In the genomic region with DNA sequence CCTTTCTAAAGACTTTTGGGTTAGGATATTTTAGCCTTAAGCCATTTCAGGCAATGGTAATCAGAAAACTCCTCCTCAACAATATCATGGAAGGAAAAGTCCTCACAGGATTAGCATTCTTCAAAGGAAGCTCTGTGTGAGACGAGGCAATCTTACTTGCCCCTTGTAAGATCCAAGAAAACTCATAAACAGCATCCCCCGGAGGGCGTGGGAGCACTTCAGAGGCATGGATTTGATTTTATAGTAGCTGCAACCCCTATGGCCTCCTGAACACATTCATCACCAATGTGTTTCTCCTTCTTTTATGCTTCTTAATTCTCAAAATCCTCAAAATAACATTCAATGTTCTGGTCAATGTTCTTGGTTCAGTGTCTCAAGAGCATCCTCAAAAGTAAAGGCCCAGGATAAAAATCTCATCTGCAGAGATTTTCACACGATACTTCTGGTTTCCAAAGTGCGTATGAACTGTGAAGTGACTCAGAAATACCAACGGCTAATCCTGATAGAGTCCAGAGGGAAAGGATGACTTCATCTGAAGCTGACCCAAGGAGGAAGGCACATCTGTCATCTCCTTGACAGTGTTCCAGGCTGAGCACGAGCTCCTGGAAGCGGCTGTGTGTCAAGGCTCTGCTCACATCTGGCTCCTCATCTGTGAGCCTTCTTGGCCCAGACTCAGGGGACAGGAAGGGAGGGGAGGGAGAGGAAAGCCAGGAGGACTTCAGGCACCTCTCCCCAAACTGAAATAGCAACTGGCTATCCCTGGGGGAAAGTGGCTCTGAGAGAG, we compare ENCODE assay signal across 9 cellular contexts. TPM values are rescaled to one million over a fixed set of nuclear protein-coding genes. Genes with fewer than 3 reads are reported as not detected.
DNase-seq lines count a peak whose midpoint lies in the region; ATAC-seq, FAIRE-seq and TF ChIP-seq lines count a peak whose summit lies in the region.
"Had no signal": no experiment of that assay in that cellular context is flagged by ENCODE, and none has a peak within 500 bp of the region (broad histone marks: within the 10 kb centered on the region; RNA-seq: fewer than 3 reads in every experiment).

No MANE protein-coding gene starts in this region.

- POLR2A ChIA-PET in CD4-positive, alpha-beta T cell (lab: Charles Lee): interaction anchor here (1.4 kb wide), 1 partner anchor 84 kb away, joined by 3 read pairs; no protein-coding TSS in a partner anchor

- TF ChIP-seq CTCF in fibroblast of mammary gland (conservative IDR thresholded peaks at IDR 0.05; ENCODE audit: control insufficient read depth, insufficient read depth, low read depth, low read length): no peak
- no peak for TF ChIP-seq CTCF in osteoblast (IDR thresholded peaks at IDR 0.05; ENCODE audit: extremely low read depth, low read depth, low read length)
- TF ChIP-seq CTCF in CD4-positive, alpha-beta T cell (IDR thresholded peaks at IDR 0.05): no peak

- no peaks in the 10 kb centered on the region for H4K20me1 ChIP-seq in osteoblast (ENCODE audit: insufficient read depth, low read length)

- DNase-seq in AG08396 (ENCODE audit: low spot score) (peak; percentile 88), RCC 7860 (ENCODE audit: low spot score) (peak; percentile 89), fibroblast of mammary gland (ENCODE audit: low read depth) (peak; percentile 100), osteoblast (ENCODE audit: insufficient read length, low spot score, missing footprints) (peak; percentile 96), NCI-H146 treated with DMSO at 0.1 percent for 48 hours (lab: John Stamatoyannopoulos, UW; ENCODE audit: unreplicated experiment) (no peak)
- DNase-seq in CD4-positive, alpha-beta T cell: no peak

- no peaks in the 10 kb centered on the region for H3K27me3 ChIP-seq in osteoblast (ENCODE audit: insufficient read depth, low read length)
- no peaks in the 10 kb centered on the region for H3K27me3 ChIP-seq in CD4-positive, alpha-beta T cell (ENCODE audit: control insufficient read depth, insufficient read depth, low read length)

- ATAC-seq in CD4-positive, alpha-beta T cell (ENCODE audit: poor library complexity): no peak
- no peak for ATAC-seq in GM21825 (IDR thresholded peaks at IDR 0.05; ENCODE audit: unreplicated experiment)
- no peak for ATAC-seq in HG03457 (IDR thresholded peaks at IDR 0.05; ENCODE audit: unreplicated experiment)

- H3K79me2 ChIP-seq in osteoblast (ENCODE audit: insufficient read depth, low read length): no peaks in the 10 kb centered on the region

- H3K27me3 Mint-ChIP-seq in CD4-positive, alpha-beta T cell: no peaks in the 10 kb centered on the region

- FAIRE-seq in RCC 7860 (lab: Jason Lieb, UNC): peak; percentile 83

- H3K9me3 ChIP-seq in osteoblast (ENCODE audit: low read depth, low read length): no peaks in the 10 kb centered on the region
- H3K9me3 ChIP-seq in CD4-positive, alpha-beta T cell (ENCODE audit: control insufficient read depth, low read length): no peaks in the 10 kb centered on the region

- H2AFZ ChIP-seq in osteoblast (ENCODE audit: low read length): peak overlapping the region; percentile 66

- CTCF ChIA-PET in CD4-positive, alpha-beta T cell (lab: Charles Lee): no interaction called here

- peak overlapping the region; percentile 84 for H3K27ac ChIP-seq in osteoblast (ENCODE audit: low read depth, low read length)
- no peak overlapping the region for H3K27ac ChIP-seq in CD4-positive, alpha-beta T cell (ENCODE audit: low read depth, low read length)
- H3K27ac ChIP-seq: HL-60 had no signal

- H3K27ac Mint-ChIP-seq in CD4-positive, alpha-beta T cell: no peak overlapping the region

- H3K4me1 Mint-ChIP-seq in CD4-positive, alpha-beta T cell (ENCODE audit: low read depth): peaks cover 26% of the 10 kb centered on the region

- no peaks in the 10 kb centered on the region for H3K36me3 ChIP-seq in osteoblast (ENCODE audit: insufficient read depth, low read length)

- intact Hi-C loops in CD4-positive, alpha-beta T cell (cut with DNase I, micrococcal nuclease): loop anchor here in 1 of 2 experiments (10.0 kb wide), 1 partner anchor 116 kb away; no protein-coding TSS in a partner anchor

- H3K4me3 Mint-ChIP-seq in CD4-positive, alpha-beta T cell: no peak overlapping the region

- H3K36me3 Mint-ChIP-seq in CD4-positive, alpha-beta T cell (ENCODE audit: low read depth): no peaks in the 10 kb centered on the region

- H3K4me3 ChIP-seq in fibroblast of mammary gland (ENCODE audit: control insufficient read depth, low read depth, low read length) (no peak overlapping the region), osteoblast (ENCODE audit: insufficient read depth, low read length) (no peak overlapping the region)

- H3K9me3 Mint-ChIP-seq in CD4-positive, alpha-beta T cell: no peaks in the 10 kb centered on the region

- H3K4me1 ChIP-seq in osteoblast (ENCODE audit: insufficient read depth, low read length): peaks cover 14% of the 10 kb centered on the region

- peak overlapping the region; percentile 41 for H3K4me2 ChIP-seq in osteoblast (ENCODE audit: insufficient read depth, low read length)

RNA-seq across cellular contexts. Expression of gene PSEN2, which starts 49.3 kb away (rescaled TPM):
- total RNA-seq in osteoblast: 31.5 and 32.9 TPM in 2 replicates
- 1 to 10 TPM in 1 of 2 experiments, under 1 TPM in 1; 0.81 to 1.2 TPM for total RNA-seq in CD4-positive, alpha-beta T cell

Comparison
In these comparisons a context has a peak if more than half of its experiments do, and no peak if none do; other contexts are left out.
1. DNase-seq: peak in AG08396 (single experiment), RCC 7860 (single experiment), fibroblast of mammary gland (single experiment) and osteoblast (single experiment); none in CD4-positive, alpha-beta T cell (0 of 10) and NCI-H146 treated with DMSO at 0.1 percent for 48 hours (single experiment).
2. RNA of gene PSEN2, which starts 49.3 kb away (total RNA-seq): 31.5 to 32.9 TPM in osteoblast; 0.81 to 1.2 TPM in CD4-positive, alpha-beta T cell; every median in the first group is over 10 times any median in the second.